Comparison of ENCODE assay signal across 8 cellular contexts in genomic region chr9:128505906-128506305, GRCh38. TPM values are rescaled to one million over a fixed set of nuclear protein-coding genes. Genes with fewer than 3 reads are reported as not detected.
DNase-seq lines count a peak whose midpoint lies in the region; ATAC-seq, FAIRE-seq and TF ChIP-seq lines count a peak whose summit lies in the region.
"Not testable (repeated sequence)": the region's sequence is repeated elsewhere in the genome, so short reads cannot be mapped to it uniquely, and the experiment has no call there.

No MANE protein-coding gene starts in this region.

- H3K9me3 Mint-ChIP-seq in GM23338; activated CD4-positive, alpha-beta memory T cell treated with anti-CD3 and anti-CD28 coated beads, Interleukin-2, amount 10 ng/mL, durations not matched to agents 7 days and 5 days; astrocyte (ENCODE audit: unreplicated experiment); natural killer cell treated with Interleukin-12 subunit alpha and Interleukin-12 subunit beta and Interleukin-15 and Interleukin-18, amount 100 ng/mL, for 72 hours: not testable (repeated sequence)

- not testable (repeated sequence) for ATAC-seq in A549; GM23338; foreskin keratinocyte; natural killer cell treated with Interleukin-12 subunit alpha and Interleukin-12 subunit beta and Interleukin-15 and Interleukin-18, amount 100 ng/mL, for 72 hours

- intact Hi-C loops in OCI-LY7 (cut with micrococcal nuclease; ENCODE audit: unreplicated experiment) = loop anchor here (1.0 to 2.0 kb wide), 2 partner anchors 46 to 49 kb away; partner anchors contain the start of genes ODF2 and SPTAN1

- not testable (repeated sequence) for TF ChIP-seq RAD21 in A549 (conservative IDR thresholded peaks at IDR 0.05 in 1 of 2, IDR thresholded peaks at IDR 0.05 in 1 of 2)

- H3K9ac ChIP-seq in astrocyte (ENCODE audit: low read length) (peak overlapping the region; percentile 87), skeletal muscle satellite cell (ENCODE audit: low read depth, low read length) (peak overlapping the region; percentile 88)

- not testable (repeated sequence) for BruUV-seq in OCI-LY7 (replicated peaks; lab: Mats Ljungman, UMichigan)

- H3F3A ChIP-seq in GM23338 (replicated peaks; ENCODE audit: low read depth) = not testable (repeated sequence)

- H3K27ac ChIP-seq in A549; GM23338 (ENCODE audit: low read depth); OCI-LY7 (ENCODE audit: low read depth, low read length, poor library complexity, severe bottlenecking); astrocyte (ENCODE audit: low read depth, low read length): not testable (repeated sequence)
- H3K27ac ChIP-seq in foreskin keratinocyte = peak overlapping the region; percentile 55

- TF ChIP-seq EP300 in A549 (IDR thresholded peaks at IDR 0.05) = not testable (repeated sequence)

- not testable (repeated sequence) for TF ChIP-seq CTCF in A549 (IDR thresholded peaks at IDR 0.05); GM23338 (conservative IDR thresholded peaks at IDR 0.05; ENCODE audit: low read depth in 2 of 2); OCI-LY7 (conservative IDR thresholded peaks at IDR 0.05; ENCODE audit: low read length); astrocyte (IDR thresholded peaks at IDR 0.05; ENCODE audit: insufficient read depth, low read depth, low read length); foreskin keratinocyte (conservative IDR thresholded peaks at IDR 0.05)

- H3K36me3 ChIP-seq in GM23338 (ENCODE audit: insufficient read depth); astrocyte (ENCODE audit: insufficient read depth, low read length): not testable (repeated sequence)
- H3K36me3 ChIP-seq in OCI-LY7 (ENCODE audit: insufficient read depth, low read length) (peaks cover 48% of the 10 kb centered on the region), skeletal muscle satellite cell (ENCODE audit: insufficient read depth, low read length) (peaks cover 12% of the 10 kb centered on the region)

- not testable (repeated sequence) for H3K79me2 ChIP-seq in GM23338 (replicated peaks; ENCODE audit: insufficient read depth)
- H3K79me2 ChIP-seq in OCI-LY7 (ENCODE audit: insufficient read depth, low read depth, low read length) (peaks cover 20% of the 10 kb centered on the region), astrocyte (ENCODE audit: insufficient read depth, low read length) (peaks cover 28% of the 10 kb centered on the region)

- not testable (repeated sequence) for FAIRE-seq in A549 (lab: Jason Lieb, UNC); astrocyte (lab: Jason Lieb, UNC)

- H3K4me2 ChIP-seq in A549 (peak overlapping the region; percentile 89), GM23338 (peak overlapping the region; percentile 95), OCI-LY7 (ENCODE audit: low read length) (peak overlapping the region; percentile 85), astrocyte (ENCODE audit: low read length) (peak overlapping the region; percentile 92), skeletal muscle satellite cell (ENCODE audit: low read length) (peak overlapping the region; percentile 88)

- CTCF ChIA-PET in A549 (lab: Yijun Ruan, JAX) = interaction anchor here (1.5 to 1.6 kb wide), 2 partner anchors 33 to 36 kb away, joined by 3 to 4 read pairs; no protein-coding TSS in a partner anchor
- CTCF ChIA-PET in OCI-LY7 (lab: Charles Lee; ENCODE audit: unreplicated experiment) = not testable (repeated sequence)
- CTCF ChIA-PET in activated CD4-positive, alpha-beta memory T cell treated with anti-CD3 and anti-CD28 coated beads, Interleukin-2, amount 10 ng/mL, durations not matched to agents 7 days and 5 days (lab: Charles Lee) = interaction anchor here (1.0 to 1.4 kb wide), 2 partner anchors 67 to 196 kb away, joined by 3 to 5 read pairs; partner anchors contain the start of gene PKN3

- not testable (repeated sequence) for H2AFZ ChIP-seq in GM23338; OCI-LY7 (ENCODE audit: low read length); astrocyte (ENCODE audit: low read depth, low read length)

- not testable (repeated sequence) for H4K20me1 ChIP-seq in GM23338 (replicated peaks; ENCODE audit: insufficient read depth); OCI-LY7 (ENCODE audit: insufficient read depth, low read length); astrocyte (ENCODE audit: insufficient read depth, low read length)

- POLR2A ChIA-PET in A549 (lab: Yijun Ruan, JAX) (interaction anchor here (1.0 to 1.6 kb wide), 2 partner anchors 45 to 46 kb away, joined by 4 to 8 read pairs; partner anchors contain the start of gene SPTAN1), OCI-LY7 (lab: Charles Lee) (interaction anchor here (0.6 kb wide), 1 partner anchor 15 kb away, joined by 3 read pairs; no protein-coding TSS in a partner anchor)
- POLR2A ChIA-PET in activated CD4-positive, alpha-beta memory T cell treated with anti-CD3 and anti-CD28 coated beads, Interleukin-2, amount 10 ng/mL, durations not matched to agents 7 days and 5 days (lab: Charles Lee) = interaction anchor here (0.6 to 3.9 kb wide), 5 partner anchors 46 to 230 kb away, joined by 3 to 89 read pairs (median 5); partner anchors contain the start of genes GOLGA2, SPTAN1 and SWI5

- H3K4me1 Mint-ChIP-seq in GM23338; astrocyte (ENCODE audit: low read depth, unreplicated experiment): not testable (repeated sequence)
- peaks cover 33% of the 10 kb centered on the region for H3K4me1 Mint-ChIP-seq in activated CD4-positive, alpha-beta memory T cell treated with anti-CD3 and anti-CD28 coated beads, Interleukin-2, amount 10 ng/mL, durations not matched to agents 7 days and 5 days
- peaks cover 18 to 36% of the 10 kb centered on the region in 2 donors for H3K4me1 Mint-ChIP-seq in natural killer cell treated with Interleukin-12 subunit alpha and Interleukin-12 subunit beta and Interleukin-15 and Interleukin-18, amount 100 ng/mL, for 72 hours (ENCODE audit: low read depth in 2 of 2)

- not testable (repeated sequence) for H3K27me3 ChIP-seq in GM23338 (ENCODE audit: insufficient read depth); astrocyte (ENCODE audit: insufficient read depth, low read length); foreskin keratinocyte; skeletal muscle satellite cell (ENCODE audit: control insufficient read depth, insufficient read depth, low read length)

- not testable (repeated sequence) for H3K9me3 ChIP-seq in A549; OCI-LY7 (ENCODE audit: low read length); astrocyte (ENCODE audit: insufficient read depth, low read depth, low read length); skeletal muscle satellite cell (replicated peaks; ENCODE audit: low read length)

- peaks cover 17% of the 10 kb centered on the region; the same call in 2 of the 3 replicates for H3K4me1 ChIP-seq in A549
- not testable (repeated sequence) for H3K4me1 ChIP-seq in GM23338 (ENCODE audit: insufficient read depth)
- peaks cover 13% of the 10 kb centered on the region for H3K4me1 ChIP-seq in OCI-LY7 (ENCODE audit: insufficient read depth, low read length, poor library complexity, severe bottlenecking)
- H3K4me1 ChIP-seq in astrocyte (ENCODE audit: insufficient read depth, low read length) = peaks cover 11% of the 10 kb centered on the region
- H3K4me1 ChIP-seq in foreskin keratinocyte = peaks cover 11% of the 10 kb centered on the region
- H3K4me1 ChIP-seq in skeletal muscle satellite cell (ENCODE audit: control insufficient read depth, insufficient read depth, low read length) = peaks cover 13% of the 10 kb centered on the region

- H3K4me3 ChIP-seq in A549 = peak overlapping the region; percentile 74; the same call in 1 of the 3 replicates
- not testable (repeated sequence) for H3K4me3 ChIP-seq in GM23338; astrocyte (ENCODE audit: insufficient read depth, low read depth, low read length)
- H3K4me3 ChIP-seq in OCI-LY7 (ENCODE audit: low read depth, low read length, poor library complexity, severe bottlenecking) = peak overlapping the region; percentile 82
- peak overlapping the region; percentile 88 for H3K4me3 ChIP-seq in skeletal muscle satellite cell (ENCODE audit: low read length)

- not testable (repeated sequence) for TF ChIP-seq POLR2A in A549 (IDR thresholded peaks at IDR 0.05; ENCODE audit: low read length)

- peak overlapping the region; percentile 100 for H3K4me3 Mint-ChIP-seq in GM23338
- peak overlapping the region; percentile 99 for H3K4me3 Mint-ChIP-seq in activated CD4-positive, alpha-beta memory T cell treated with anti-CD3 and anti-CD28 coated beads, Interleukin-2, amount 10 ng/mL, durations not matched to agents 7 days and 5 days
- H3K4me3 Mint-ChIP-seq in astrocyte (ENCODE audit: unreplicated experiment) = peak overlapping the region; percentile 100
- H3K4me3 Mint-ChIP-seq in natural killer cell treated with Interleukin-12 subunit alpha and Interleukin-12 subunit beta and Interleukin-15 and Interleukin-18, amount 100 ng/mL, for 72 hours = peak overlapping the region; percentile 99

- WGBS in A549 (ENCODE audit: missing lambda C conversion rate) = 93% methylated on average over 12 of the region's 12 CpGs

- not testable (repeated sequence) for H3K9me2 ChIP-seq in GM23338 (ENCODE audit: insufficient read depth); OCI-LY7 (ENCODE audit: insufficient read depth, low read length)

- H3K27ac Mint-ChIP-seq in GM23338; activated CD4-positive, alpha-beta memory T cell treated with anti-CD3 and anti-CD28 coated beads, Interleukin-2, amount 10 ng/mL, durations not matched to agents 7 days and 5 days; astrocyte (ENCODE audit: unreplicated experiment): not testable (repeated sequence)
- H3K27ac Mint-ChIP-seq in natural killer cell treated with Interleukin-12 subunit alpha and Interleukin-12 subunit beta and Interleukin-15 and Interleukin-18, amount 100 ng/mL, for 72 hours = peak overlapping the region; percentile 93 to 98

- not testable (repeated sequence) for H3K36me3 Mint-ChIP-seq in GM23338 (ENCODE audit: low read depth); astrocyte (ENCODE audit: low read depth, unreplicated experiment); natural killer cell treated with Interleukin-12 subunit alpha and Interleukin-12 subunit beta and Interleukin-15 and Interleukin-18, amount 100 ng/mL, for 72 hours
- H3K36me3 Mint-ChIP-seq in activated CD4-positive, alpha-beta memory T cell treated with anti-CD3 and anti-CD28 coated beads, Interleukin-2, amount 10 ng/mL, durations not matched to agents 7 days and 5 days (ENCODE audit: low read depth) = peaks cover 26% of the 10 kb centered on the region

- DNase-seq in A549 (ENCODE audit: low read depth in 1 of 2, low spot score in 1 of 2); GM23338 (ENCODE audit: low spot score); OCI-LY7 (ENCODE audit: low spot score); activated CD4-positive, alpha-beta memory T cell treated with anti-CD3 and anti-CD28 coated beads, Interleukin-2, amount 10 ng/mL, durations not matched to agents 7 days and 5 days; astrocyte (ENCODE audit: low read depth); foreskin keratinocyte; natural killer cell treated with Interleukin-12 subunit alpha and Interleukin-12 subunit beta and Interleukin-15 and Interleukin-18, amount 100 ng/mL, for 72 hours (ENCODE audit: low spot score): not testable (repeated sequence)

- not testable (repeated sequence) for H3K27me3 Mint-ChIP-seq in GM23338 (ENCODE audit: insufficient read depth, low read depth, poor library complexity); activated CD4-positive, alpha-beta memory T cell treated with anti-CD3 and anti-CD28 coated beads, Interleukin-2, amount 10 ng/mL, durations not matched to agents 7 days and 5 days; astrocyte (ENCODE audit: low read depth, unreplicated experiment); natural killer cell treated with Interleukin-12 subunit alpha and Interleukin-12 subunit beta and Interleukin-15 and Interleukin-18, amount 100 ng/mL, for 72 hours

RNA-seq across cellular contexts. Expression of gene GLE1, which starts 1.4 kb away (rescaled TPM):
- polyA plus RNA-seq in A549 (2011; rRNA removed) = 41.2 and 49.2 TPM in 2 replicates
- 17.0 and 19.6 TPM in 2 replicates for polyA plus RNA-seq in A549 (2012; cell fraction: cytosol; rRNA removed)
- 16.7 and 20.8 TPM in 2 replicates for polyA plus RNA-seq in A549 (2012; cell fraction: nucleus; rRNA removed)
- polyA plus RNA-seq in A549 (2017; fragmentation: RNase III; extraction: RNeasy Plus Mini Kit Qiagen cat#74134 plus additional on column Dnase treatment) = 30.2 to 31.5 TPM (median 30.3 TPM) in 3 replicates
- polyA minus RNA-seq in A549 (2011; rRNA and poly(A)+ RNA removed) = 43.4 and 47.1 TPM in 2 replicates
- 19.6 and 22.1 TPM in 2 replicates for total RNA-seq in GM23338 (2014; rRNA removed; shearing (Covaris generic))
- 7.3 and 7.4 TPM in 2 replicates for polyA plus RNA-seq in GM23338 (2016; fragmentation: Nextera tagmentation; extraction: Ambion mirVana)
- 30.8 and 34.8 TPM in 2 replicates for total RNA-seq in OCI-LY7 (2014; rRNA removed; shearing (Covaris generic))
- total RNA-seq in OCI-LY7 (2022) = 43.4 and 45.2 TPM in 2 replicates
- 10 to 100 TPM; 50.3 to 50.7 TPM for total RNA-seq in activated CD4-positive, alpha-beta memory T cell treated with anti-CD3 and anti-CD28 coated beads, Interleukin-2, amount 10 ng/mL, durations not matched to agents 7 days and 5 days
- total RNA-seq in astrocyte = 15.0 and 17.5 TPM in 2 replicates
- total RNA-seq in foreskin keratinocyte = 33.5 and 36.6 TPM in 2 replicates
- polyA plus RNA-seq in foreskin keratinocyte = 16.4 and 19.6 TPM in 2 replicates
- 10 to 100 TPM; 40.6 to 41.9 TPM for total RNA-seq in natural killer cell treated with Interleukin-12 subunit alpha and Interleukin-12 subunit beta and Interleukin-15 and Interleukin-18, amount 100 ng/mL, for 72 hours
- total RNA-seq in skeletal muscle satellite cell (2012; rRNA removed) = 29.7 and 32.2 TPM in 2 replicates

RNA-seq across cellular contexts. Expression of gene SPTAN1, which starts 46.5 kb away (rescaled TPM):
- polyA plus RNA-seq in A549 (2011; rRNA removed) (122 and 144 TPM in 2 replicates), A549 (2017; fragmentation: RNase III; extraction: RNeasy Plus Mini Kit Qiagen cat#74134 plus additional on column Dnase treatment) (104 to 128 TPM (median 107 TPM) in 3 replicates), GM23338 (2016; fragmentation: Nextera tagmentation; extraction: Ambion mirVana) (98.3 and 108 TPM in 2 replicates), foreskin keratinocyte (87.3 and 89.6 TPM in 2 replicates)
- 69.1 and 77.6 TPM in 2 replicates for polyA plus RNA-seq in A549 (2012; cell fraction: cytosol; rRNA removed)
- polyA plus RNA-seq in A549 (2012; cell fraction: nucleus; rRNA removed) = 1,381 and 1,390 TPM in 2 replicates
- polyA minus RNA-seq in A549 (2011; rRNA and poly(A)+ RNA removed) = 412 and 415 TPM in 2 replicates
- 160 and 195 TPM in 2 replicates for total RNA-seq in GM23338 (2014; rRNA removed; shearing (Covaris generic))
- total RNA-seq in OCI-LY7 (2014; rRNA removed; shearing (Covaris generic)) = 259 and 272 TPM in 2 replicates
- total RNA-seq in OCI-LY7 (2022) (239 and 283 TPM in 2 replicates), astrocyte (523 and 604 TPM in 2 replicates), foreskin keratinocyte (128 and 131 TPM in 2 replicates)
- 100 to 1,000 TPM; 313 to 321 TPM for total RNA-seq in activated CD4-positive, alpha-beta memory T cell treated with anti-CD3 and anti-CD28 coated beads, Interleukin-2, amount 10 ng/mL, durations not matched to agents 7 days and 5 days
- total RNA-seq in natural killer cell treated with Interleukin-12 subunit alpha and Interleukin-12 subunit beta and Interleukin-15 and Interleukin-18, amount 100 ng/mL, for 72 hours = 100 to 1,000 TPM; 243 to 260 TPM
- 222 and 249 TPM in 2 replicates for total RNA-seq in skeletal muscle satellite cell (2012; rRNA removed)

RNA-seq across cellular contexts. Expression of gene ODF2, which starts 50.1 kb away (rescaled TPM):
- 22.9 and 24.7 TPM in 2 replicates for polyA plus RNA-seq in A549 (2011; rRNA removed)
- 23.0 and 24.6 TPM in 2 replicates for polyA plus RNA-seq in A549 (2012; cell fraction: cytosol; rRNA removed)
- polyA plus RNA-seq in A549 (2012; cell fraction: nucleus; rRNA removed) = 74.3 and 90.1 TPM in 2 replicates
- 29.6 to 32.0 TPM (median 30.5 TPM) in 3 replicates for polyA plus RNA-seq in A549 (2017; fragmentation: RNase III; extraction: RNeasy Plus Mini Kit Qiagen cat#74134 plus additional on column Dnase treatment)
- polyA minus RNA-seq in A549 (2011; rRNA and poly(A)+ RNA removed) = 13.6 and 14.4 TPM in 2 replicates
- 23.5 and 26.9 TPM in 2 replicates for total RNA-seq in GM23338 (2014; rRNA removed; shearing (Covaris generic))
- polyA plus RNA-seq in GM23338 (2016; fragmentation: Nextera tagmentation; extraction: Ambion mirVana) = 13.2 and 17.5 TPM in 2 replicates
- total RNA-seq in OCI-LY7 (2014; rRNA removed; shearing (Covaris generic)) = 84.4 and 94.3 TPM in 2 replicates
- 93.1 and 94.1 TPM in 2 replicates for total RNA-seq in OCI-LY7 (2022)
- total RNA-seq in activated CD4-positive, alpha-beta memory T cell treated with anti-CD3 and anti-CD28 coated beads, Interleukin-2, amount 10 ng/mL, durations not matched to agents 7 days and 5 days = 10 to 100 TPM; 54.5 to 58.5 TPM
- 26.2 and 28.1 TPM in 2 replicates for total RNA-seq in astrocyte
- total RNA-seq in foreskin keratinocyte = 37.1 and 40.0 TPM in 2 replicates
- 18.2 and 20.2 TPM in 2 replicates for polyA plus RNA-seq in foreskin keratinocyte
- 10 to 100 TPM; 55.4 to 95.2 TPM for total RNA-seq in natural killer cell treated with Interleukin-12 subunit alpha and Interleukin-12 subunit beta and Interleukin-15 and Interleukin-18, amount 100 ng/mL, for 72 hours
- total RNA-seq in skeletal muscle satellite cell (2012; rRNA removed) = 41.5 and 41.6 TPM in 2 replicates
